28 cellular contexts compared by ENCODE assay signal in the genomic region with DNA sequence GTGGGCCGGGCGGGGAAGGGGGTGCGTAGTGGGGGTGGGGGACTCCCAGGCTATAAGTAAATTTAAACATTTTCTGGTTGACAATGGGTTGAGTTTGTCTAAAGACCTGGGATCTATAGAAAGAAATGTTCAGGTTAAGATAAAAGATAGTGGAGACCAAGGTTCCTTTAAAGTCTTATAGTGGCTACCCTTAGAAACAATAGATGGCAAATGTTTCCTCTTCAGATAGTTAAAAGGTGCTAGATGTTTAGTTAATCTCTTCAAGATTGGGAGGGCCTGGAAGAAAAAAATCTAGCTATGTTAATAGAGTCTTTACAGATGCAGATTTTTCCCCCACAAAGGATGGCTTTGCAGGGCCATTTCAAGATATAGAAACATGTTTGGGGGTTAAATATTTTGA.
"Had no signal": no experiment of that assay in that cellular context is flagged by ENCODE, and none has a peak within 500 bp of the region (broad histone marks: within the 10 kb centered on the region; RNA-seq: fewer than 3 reads in every experiment).

No MANE protein-coding gene starts in this region.

- DNase-seq: naive thymus-derived CD4-positive, alpha-beta T cell; natural killer cell; occipital lobe; pancreas; posterior cingulate gyrus; psoas muscle; right cardiac atrium; spleen; stimulated activated CD4-positive, alpha-beta T cell treated with anti-CD3 and anti-CD28 coated beads, Interleukin-12 subunit alpha, Interleukin-12 subunit beta, amount 100 ng/mL, for 4 hours; stimulated activated CD4-positive, alpha-beta T cell treated with anti-CD3 and anti-CD28 coated beads, Interleukin-1b, Interleukin-23, amount 100 ng/mL, for 48 hours; stimulated activated CD4-positive, alpha-beta T cell treated with anti-CD3 and anti-CD28 coated beads, Interleukin-4, amount 100 ng/mL, for 1 hour; stimulated activated CD4-positive, alpha-beta T cell treated with anti-CD3 and anti-CD28 coated beads, Interleukin-4, amount 100 ng/mL, for 4 hours; stimulated activated CD8-positive, alpha-beta memory T cell treated with anti-CD3 and anti-CD28 coated beads, Interleukin-4, amount 100 ng/mL, for 48 hours; stimulated activated naive CD4-positive, alpha-beta T cell; stimulated activated naive CD8-positive, alpha-beta T cell treated with anti-CD3 and anti-CD28 coated beads, Interleukin-15, amount 100 ng/mL, for 72 hours; stimulated activated naive CD8-positive, alpha-beta T cell treated with anti-CD3 and anti-CD28 coated beads, Interleukin-15, Interleukin-2, amounts not matched to agents 100 U/mL and 50 U/mL, for 24 hours; substantia nigra; testis; tibial artery; transverse colon; upper lobe of right lung; uterus had no signal

- H3K4me1 ChIP-seq: neural progenitor cell, pancreas, psoas muscle, spleen, suprapubic skin, testis, tibial artery, transverse colon, upper lobe of right lung, uterus had no signal

- H3K9me3 ChIP-seq: pancreas, psoas muscle, spleen, suprapubic skin, testis, tibial artery, transverse colon, upper lobe of right lung, uterus had no signal

- ATAC-seq: naive thymus-derived CD4-positive, alpha-beta T cell; natural killer cell; pancreas; psoas muscle; right cardiac atrium; sciatic nerve; stimulated activated memory B cell treated with anti-CD40 and anti-IgM and Interleukin-4, amounts not matched to agents 10 μg/mL and 1 μg/mL and 100 μg/mL, for 72 hours; stimulated activated naive CD8-positive, alpha-beta T cell treated with anti-CD3 and anti-CD28 coated beads, Interleukin-15, amount 100 ng/mL, for 72 hours; stimulated activated naive CD8-positive, alpha-beta T cell treated with anti-CD3 and anti-CD28 coated beads, Interleukin-15, Interleukin-2, amounts not matched to agents 100 U/mL and 50 U/mL, for 24 hours; upper lobe of right lung had no signal

- H2AFZ ChIP-seq: neural progenitor cell had no signal

- H3K27me3 ChIP-seq: neural progenitor cell, pancreas, spleen, suprapubic skin, testis, tibial artery, transverse colon, upper lobe of right lung, uterus had no signal

- H3K36me3 ChIP-seq: neural progenitor cell, pancreas, spleen, suprapubic skin, tibial artery, transverse colon, upper lobe of right lung, uterus had no signal

- H3K4me2 ChIP-seq: neural progenitor cell, smooth muscle cell had no signal

- H3K9ac ChIP-seq: neural progenitor cell had no signal

- H3K4me3 ChIP-seq: neural progenitor cell, pancreas, psoas muscle, skin epidermis, smooth muscle cell, spleen, suprapubic skin, testis, tibial artery, transverse colon, upper lobe of right lung, uterus had no signal

- H3K27ac ChIP-seq: neural progenitor cell, pancreas, psoas muscle, skin epidermis, spleen, suprapubic skin, testis, tibial artery, transverse colon, upper lobe of right lung, uterus had no signal
